Comparison of ENCODE assay signal across 8 cellular contexts in the genomic region with DNA sequence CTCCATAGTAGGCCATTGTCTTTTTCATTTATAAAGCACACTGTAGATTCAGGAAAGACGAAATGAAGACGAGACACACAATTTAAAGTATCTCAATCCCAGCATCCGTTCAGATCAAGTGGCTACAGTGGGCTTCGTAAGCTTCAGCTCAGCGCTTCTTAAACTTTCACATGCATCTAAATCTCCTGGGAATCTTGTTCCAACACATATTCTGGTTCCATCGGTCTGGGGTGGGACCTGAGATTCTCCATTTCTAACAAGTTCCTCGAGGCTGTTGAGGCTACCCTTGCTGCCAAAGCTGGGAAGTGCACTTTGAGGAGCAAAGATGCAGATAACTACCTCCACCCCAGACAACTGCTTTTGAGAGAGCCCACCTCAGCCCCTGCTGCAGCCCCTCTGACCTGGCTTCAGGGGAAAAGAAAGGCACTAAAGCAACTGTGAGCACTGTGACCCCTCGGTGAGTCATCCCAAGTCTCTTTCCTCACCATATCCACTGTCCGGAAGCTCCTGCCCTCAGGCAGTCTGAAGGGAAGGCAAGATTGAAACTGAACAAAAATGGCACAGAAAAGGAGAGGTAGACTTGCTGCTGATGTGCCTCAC.
DNase-seq lines count a peak whose midpoint lies in the region; ATAC-seq, FAIRE-seq and TF ChIP-seq lines count a peak whose summit lies in the region.

No MANE protein-coding gene starts in this region.

- H3K9ac ChIP-seq in GM23248: peak overlapping the region; percentile 60
- no peak overlapping the region for H3K9ac ChIP-seq in endodermal cell (ENCODE audit: extremely low read depth, low read length, poor library complexity, severe bottlenecking)

- H3K4me1 ChIP-seq in GM23248 (ENCODE audit: insufficient read depth) (peaks cover 25% of the 10 kb centered on the region), endodermal cell (ENCODE audit: control insufficient read depth, insufficient read depth, low read length) (peaks cover 20% of the 10 kb centered on the region), gastrocnemius medialis (peaks cover 7 to 11% of the 10 kb centered on the region in 2 donors)

- ATAC-seq in gastrocnemius medialis (no peak), HG02973 (IDR thresholded peaks at IDR 0.05; ENCODE audit: unreplicated experiment) (no peak), omental fat pad (ENCODE audit: low FRiP score) (no peak), HG02885 (IDR thresholded peaks at IDR 0.05; ENCODE audit: poor library complexity, unreplicated experiment) (no peak)

- no peak for FAIRE-seq in GM19239 (lab: Jason Lieb, UNC)

- no peaks in the 10 kb centered on the region for H3K79me2 ChIP-seq in GM23248 (ENCODE audit: insufficient read depth)

- H3K9me3 Mint-ChIP-seq in endodermal cell: no peaks in the 10 kb centered on the region

- H3K9me2 ChIP-seq in GM23248 (ENCODE audit: insufficient read depth): no peaks in the 10 kb centered on the region

- peaks cover 15% of the 10 kb centered on the region for H3F3A ChIP-seq in GM23248 (ENCODE audit: insufficient read depth)

- no peaks in the 10 kb centered on the region for H3K36me3 ChIP-seq in GM23248 (ENCODE audit: low read depth)
- no peaks in the 10 kb centered on the region for H3K36me3 ChIP-seq in endodermal cell (ENCODE audit: control insufficient read depth, insufficient read depth, low read length)
- H3K36me3 ChIP-seq in gastrocnemius medialis: no peaks in the 10 kb centered on the region

- peak overlapping the region; percentile 24 for H2AFZ ChIP-seq in GM23248

- DNase-seq in GM23248: peak; percentile 90
- DNase-seq in OCI-M1 (lab: John Stamatoyannopoulos, UW): peak; percentile 47
- peak; percentile 57 for DNase-seq in endodermal cell
- DNase-seq in gastrocnemius medialis: no peak
- no peak for DNase-seq in omental fat pad (ENCODE audit: low spot score)
- DNase-seq in GM19239 (ENCODE audit: insufficient read length, low spot score): no peak

- peak overlapping the region; percentile 43 for H3K4me2 ChIP-seq in GM23248 (ENCODE audit: unreplicated experiment)

- H3K27me3 Mint-ChIP-seq in endodermal cell (ENCODE audit: insufficient read depth): peaks cover 2% of the 10 kb centered on the region

- TF ChIP-seq CTCF in endodermal cell (conservative IDR thresholded peaks at IDR 0.05) (peak; percentile 34), gastrocnemius medialis (IDR thresholded peaks at IDR 0.05 in 4 of 5, conservative IDR thresholded peaks at IDR 0.05 in 1 of 5) (no peak), omental fat pad (IDR thresholded peaks at IDR 0.05) (no peak)

- peaks cover 38% of the 10 kb centered on the region for H3K4me1 Mint-ChIP-seq in endodermal cell

- H3K4me3 Mint-ChIP-seq in endodermal cell: no peak overlapping the region

- no peaks in the 10 kb centered on the region for H4K20me1 ChIP-seq in GM23248 (ENCODE audit: insufficient read depth)

- H3K27ac Mint-ChIP-seq in endodermal cell: no peak overlapping the region

- H3K27ac ChIP-seq in GM23248 (peak overlapping the region; percentile 91), endodermal cell (ENCODE audit: low read depth, low read length) (no peak overlapping the region), gastrocnemius medialis (peak overlapping the region; percentile 15 to 49 (median 32))

- intact Hi-C loops in gastrocnemius medialis (cut with DNase I; ENCODE audit: low total_unique reads): loop anchor here (2.0 to 5.0 kb wide), 5 partner anchors 201 to 670 kb away; a partner anchor contains a TSS

- 42 to 43% methylated on average over 9 of the region's 9 CpGs for WGBS in GM23248 (ENCODE audit: low coverage in 1 of 2, low lambda C conversion rate in 2 of 2, missing lambda C conversion rate in 2 of 2), 2 experiments
- WGBS in endodermal cell (ENCODE audit: insufficient coverage in 1 of 2, insufficient read length in 1 of 2), 2 experiments: 79% methylated on average over 7 to 9 of the region's 9 CpGs

- in situ Hi-C loops in GM23248 (cut with MboI) (loop anchor here (10.0 kb wide), 1 partner anchor 263 kb away; no protein-coding TSS in a partner anchor), gastrocnemius medialis (cut with MboI; ENCODE audit: low sequenced_read_pairs in 4 of 4) (loop anchor here in 3 of 4 donors (10.0 kb wide), 2 partner anchors 243 to 253 kb away; no protein-coding TSS in a partner anchor)

- peaks cover 2% of the 10 kb centered on the region for H3K36me3 Mint-ChIP-seq in endodermal cell (ENCODE audit: low read depth)

- H3K9me3 ChIP-seq in GM23248 (ENCODE audit: low read depth): no peaks in the 10 kb centered on the region
- no peaks in the 10 kb centered on the region for H3K9me3 ChIP-seq in endodermal cell (ENCODE audit: control insufficient read depth, low read length)
- no peaks in the 10 kb centered on the region for H3K9me3 ChIP-seq in gastrocnemius medialis

- H3K4me3 ChIP-seq in GM23248: peak overlapping the region; percentile 47; the same call in 1 of the 2 replicates
- H3K4me3 ChIP-seq in endodermal cell (ENCODE audit: low read length): no peak overlapping the region
- peak overlapping the region in 1 of 4 donors; percentile 40 for H3K4me3 ChIP-seq in gastrocnemius medialis

- no peak for TF ChIP-seq POLR2A in gastrocnemius medialis (IDR thresholded peaks at IDR 0.05)

- no peaks in the 10 kb centered on the region for H3K27me3 ChIP-seq in GM23248 (replicated peaks; ENCODE audit: insufficient read depth)
- no peaks in the 10 kb centered on the region for H3K27me3 ChIP-seq in endodermal cell (ENCODE audit: control insufficient read depth, insufficient read depth, low read length, poor library complexity, severe bottlenecking)
- no peaks in the 10 kb centered on the region for H3K27me3 ChIP-seq in gastrocnemius medialis

Comparison
In these comparisons a context has a peak if more than half of its experiments do, and no peak if none do; other contexts are left out.
1. DNase-seq: peak in GM23248 (single experiment), OCI-M1 (single experiment) and endodermal cell (single experiment); none in gastrocnemius medialis (0 of 2), omental fat pad (single experiment) and GM19239 (single experiment).